ENCODE assay signal across 2 cellular contexts in genomic region chr5:38554860-38555259, GRCh38.
TF ChIP-seq lines count a peak whose summit lies in the region.

No MANE protein-coding gene starts in this region.

TF ChIP-seq in endothelial cell of umbilical vein, 7 proteins besides CTCF, POLR2A, EP300 and RAD21 (continued from another document):
- no peak for TF ChIP-seq MYC (IDR thresholded peaks at IDR 0.05; ENCODE audit: low read depth, low read length)
- TF ChIP-seq POLR2AphosphoS5 (IDR thresholded peaks at IDR 0.05; ENCODE audit: insufficient read depth, low read depth, low read length), result no peak

TF ChIP-seq in neural cell, 6 proteins besides CTCF, POLR2A, EP300 and RAD21 (continued from another document):
- TF ChIP-seq REST (IDR thresholded peaks at IDR 0.05; ENCODE audit: borderline replicate concordance), result no peak
